ENCODE assay signal across 1 cellular context in genomic region chr17:35554668-35555067, GRCh38.
TF ChIP-seq lines count a peak whose summit lies in the region.

No MANE protein-coding gene starts in this region.

TF ChIP-seq in H1, 55 proteins besides CTCF, POLR2A, EP300 and RAD21:
- no peak for TF ChIP-seq KDM5A (IDR thresholded peaks at IDR 0.05; ENCODE audit: low read length)
- no peak for TF ChIP-seq ASH2L (IDR thresholded peaks at IDR 0.05; ENCODE audit: low read length)
- no peak for TF ChIP-seq SRF (IDR thresholded peaks at IDR 0.05; ENCODE audit: low read depth, low read length)
- TF ChIP-seq POLR2AphosphoS5 (IDR thresholded peaks at IDR 0.05; ENCODE audit: low read depth, low read length): no peak
- TF ChIP-seq EZH2 (IDR thresholded peaks at IDR 0.05; ENCODE audit: low read depth, low read length, severe bottlenecking): no peak
- TF ChIP-seq TCF12 (IDR thresholded peaks at IDR 0.05; ENCODE audit: low read depth, low read length): no peak
- TF ChIP-seq SUZ12 (IDR thresholded peaks at IDR 0.05; ENCODE audit: low read length): no peak
- no peak for TF ChIP-seq KDM1A (IDR thresholded peaks at IDR 0.05; ENCODE audit: borderline replicate concordance, low read length)
